1 cellular context compared by ENCODE assay signal in the genomic region with DNA sequence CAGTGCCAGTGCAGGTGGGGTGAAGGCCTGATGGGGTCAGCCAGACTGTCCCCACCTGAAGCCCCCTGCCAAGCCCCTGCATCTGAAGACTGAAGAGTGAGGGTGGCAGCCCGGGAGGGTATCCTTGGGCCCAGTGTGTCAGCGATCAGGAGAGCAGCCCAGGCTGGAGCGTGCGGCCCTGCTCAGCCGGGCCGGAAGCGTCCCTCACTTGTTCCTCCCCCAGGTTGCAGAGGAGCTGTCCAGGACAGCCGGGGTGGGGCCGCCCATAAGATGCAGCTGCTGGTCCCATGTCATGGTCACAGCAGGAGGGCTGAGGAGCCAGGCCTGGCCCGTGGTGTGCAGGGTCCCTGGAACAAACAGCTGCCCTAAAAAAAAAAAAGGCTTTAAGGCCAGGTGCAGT.
TF ChIP-seq lines count a peak whose summit lies in the region.

No MANE protein-coding gene starts in this region.

TF ChIP-seq in GM23338, 12 proteins besides CTCF, POLR2A, EP300 and RAD21 (continued from another document):
- TF ChIP-seq, protein P1, sequence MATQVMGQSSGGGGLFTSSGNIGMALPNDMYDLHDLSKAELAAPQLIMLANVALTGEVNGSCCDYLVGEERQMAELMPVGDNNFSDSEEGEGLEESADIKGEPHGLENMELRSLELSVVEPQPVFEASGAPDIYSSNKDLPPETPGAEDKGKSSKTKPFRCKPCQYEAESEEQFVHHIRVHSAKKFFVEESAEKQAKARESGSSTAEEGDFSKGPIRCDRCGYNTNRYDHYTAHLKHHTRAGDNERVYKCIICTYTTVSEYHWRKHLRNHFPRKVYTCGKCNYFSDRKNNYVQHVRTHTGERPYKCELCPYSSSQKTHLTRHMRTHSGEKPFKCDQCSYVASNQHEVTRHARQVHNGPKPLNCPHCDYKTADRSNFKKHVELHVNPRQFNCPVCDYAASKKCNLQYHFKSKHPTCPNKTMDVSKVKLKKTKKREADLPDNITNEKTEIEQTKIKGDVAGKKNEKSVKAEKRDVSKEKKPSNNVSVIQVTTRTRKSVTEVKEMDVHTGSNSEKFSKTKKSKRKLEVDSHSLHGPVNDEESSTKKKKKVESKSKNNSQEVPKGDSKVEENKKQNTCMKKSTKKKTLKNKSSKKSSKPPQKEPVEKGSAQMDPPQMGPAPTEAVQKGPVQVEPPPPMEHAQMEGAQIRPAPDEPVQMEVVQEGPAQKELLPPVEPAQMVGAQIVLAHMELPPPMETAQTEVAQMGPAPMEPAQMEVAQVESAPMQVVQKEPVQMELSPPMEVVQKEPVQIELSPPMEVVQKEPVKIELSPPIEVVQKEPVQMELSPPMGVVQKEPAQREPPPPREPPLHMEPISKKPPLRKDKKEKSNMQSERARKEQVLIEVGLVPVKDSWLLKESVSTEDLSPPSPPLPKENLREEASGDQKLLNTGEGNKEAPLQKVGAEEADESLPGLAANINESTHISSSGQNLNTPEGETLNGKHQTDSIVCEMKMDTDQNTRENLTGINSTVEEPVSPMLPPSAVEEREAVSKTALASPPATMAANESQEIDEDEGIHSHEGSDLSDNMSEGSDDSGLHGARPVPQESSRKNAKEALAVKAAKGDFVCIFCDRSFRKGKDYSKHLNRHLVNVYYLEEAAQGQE (IDR thresholded peaks at IDR 0.05; ENCODE audit: unreplicated experiment), result no peak
- TF ChIP-seq ZNF331 (CRISPR knock-in tag; IDR thresholded peaks at IDR 0.05; ENCODE audit: low read depth) (no peak), POLR2AphosphoS5 (IDR thresholded peaks at IDR 0.05; ENCODE audit: low read depth) (no peak)
- TF ChIP-seq, protein P2, sequence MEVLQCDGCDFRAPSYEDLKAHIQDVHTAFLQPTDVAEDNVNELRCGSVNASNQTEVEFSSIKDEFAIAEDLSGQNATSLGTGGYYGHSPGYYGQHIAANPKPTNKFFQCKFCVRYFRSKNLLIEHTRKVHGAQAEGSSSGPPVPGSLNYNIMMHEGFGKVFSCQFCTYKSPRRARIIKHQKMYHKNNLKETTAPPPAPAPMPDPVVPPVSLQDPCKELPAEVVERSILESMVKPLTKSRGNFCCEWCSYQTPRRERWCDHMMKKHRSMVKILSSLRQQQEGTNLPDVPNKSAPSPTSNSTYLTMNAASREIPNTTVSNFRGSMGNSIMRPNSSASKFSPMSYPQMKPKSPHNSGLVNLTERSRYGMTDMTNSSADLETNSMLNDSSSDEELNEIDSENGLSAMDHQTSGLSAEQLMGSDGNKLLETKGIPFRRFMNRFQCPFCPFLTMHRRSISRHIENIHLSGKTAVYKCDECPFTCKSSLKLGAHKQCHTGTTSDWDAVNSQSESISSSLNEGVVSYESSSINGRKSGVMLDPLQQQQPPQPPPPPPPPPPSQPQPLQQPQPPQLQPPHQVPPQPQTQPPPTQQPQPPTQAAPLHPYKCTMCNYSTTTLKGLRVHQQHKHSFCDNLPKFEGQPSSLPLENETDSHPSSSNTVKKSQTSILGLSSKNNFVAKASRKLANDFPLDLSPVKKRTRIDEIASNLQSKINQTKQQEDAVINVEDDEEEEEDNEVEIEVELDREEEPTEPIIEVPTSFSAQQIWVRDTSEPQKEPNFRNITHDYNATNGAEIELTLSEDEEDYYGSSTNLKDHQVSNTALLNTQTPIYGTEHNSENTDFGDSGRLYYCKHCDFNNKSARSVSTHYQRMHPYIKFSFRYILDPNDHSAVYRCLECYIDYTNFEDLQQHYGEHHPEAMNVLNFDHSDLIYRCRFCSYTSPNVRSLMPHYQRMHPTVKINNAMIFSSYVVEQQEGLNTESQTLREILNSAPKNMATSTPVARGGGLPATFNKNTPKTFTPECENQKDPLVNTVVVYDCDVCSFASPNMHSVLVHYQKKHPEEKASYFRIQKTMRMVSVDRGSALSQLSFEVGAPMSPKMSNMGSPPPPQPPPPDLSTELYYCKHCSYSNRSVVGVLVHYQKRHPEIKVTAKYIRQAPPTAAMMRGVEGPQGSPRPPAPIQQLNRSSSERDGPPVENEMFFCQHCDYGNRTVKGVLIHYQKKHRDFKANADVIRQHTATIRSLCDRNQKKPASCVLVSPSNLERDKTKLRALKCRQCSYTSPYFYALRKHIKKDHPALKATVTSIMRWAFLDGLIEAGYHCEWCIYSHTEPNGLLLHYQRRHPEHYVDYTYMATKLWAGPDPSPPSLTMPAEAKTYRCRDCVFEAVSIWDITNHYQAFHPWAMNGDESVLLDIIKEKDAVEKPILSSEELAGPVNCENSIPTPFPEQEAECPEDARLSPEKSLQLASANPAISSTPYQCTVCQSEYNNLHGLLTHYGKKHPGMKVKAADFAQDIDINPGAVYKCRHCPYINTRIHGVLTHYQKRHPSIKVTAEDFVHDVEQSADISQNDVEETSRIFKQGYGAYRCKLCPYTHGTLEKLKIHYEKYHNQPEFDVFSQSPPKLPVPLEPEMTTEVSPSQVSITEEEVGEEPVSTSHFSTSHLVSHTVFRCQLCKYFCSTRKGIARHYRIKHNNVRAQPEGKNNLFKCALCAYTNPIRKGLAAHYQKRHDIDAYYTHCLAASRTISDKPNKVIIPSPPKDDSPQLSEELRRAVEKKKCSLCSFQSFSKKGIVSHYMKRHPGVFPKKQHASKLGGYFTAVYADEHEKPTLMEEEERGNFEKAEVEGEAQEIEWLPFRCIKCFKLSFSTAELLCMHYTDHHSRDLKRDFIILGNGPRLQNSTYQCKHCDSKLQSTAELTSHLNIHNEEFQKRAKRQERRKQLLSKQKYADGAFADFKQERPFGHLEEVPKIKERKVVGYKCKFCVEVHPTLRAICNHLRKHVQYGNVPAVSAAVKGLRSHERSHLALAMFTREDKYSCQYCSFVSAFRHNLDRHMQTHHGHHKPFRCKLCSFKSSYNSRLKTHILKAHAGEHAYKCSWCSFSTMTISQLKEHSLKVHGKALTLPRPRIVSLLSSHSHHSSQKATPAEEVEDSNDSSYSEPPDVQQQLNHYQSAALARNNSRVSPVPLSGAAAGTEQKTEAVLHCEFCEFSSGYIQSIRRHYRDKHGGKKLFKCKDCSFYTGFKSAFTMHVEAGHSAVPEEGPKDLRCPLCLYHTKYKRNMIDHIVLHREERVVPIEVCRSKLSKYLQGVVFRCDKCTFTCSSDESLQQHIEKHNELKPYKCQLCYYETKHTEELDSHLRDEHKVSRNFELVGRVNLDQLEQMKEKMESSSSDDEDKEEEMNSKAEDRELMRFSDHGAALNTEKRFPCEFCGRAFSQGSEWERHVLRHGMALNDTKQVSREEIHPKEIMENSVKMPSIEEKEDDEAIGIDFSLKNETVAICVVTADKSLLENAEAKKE (CRISPR knock-in tag; IDR thresholded peaks at IDR 0.05), result no peak
